In the genomic region with DNA sequence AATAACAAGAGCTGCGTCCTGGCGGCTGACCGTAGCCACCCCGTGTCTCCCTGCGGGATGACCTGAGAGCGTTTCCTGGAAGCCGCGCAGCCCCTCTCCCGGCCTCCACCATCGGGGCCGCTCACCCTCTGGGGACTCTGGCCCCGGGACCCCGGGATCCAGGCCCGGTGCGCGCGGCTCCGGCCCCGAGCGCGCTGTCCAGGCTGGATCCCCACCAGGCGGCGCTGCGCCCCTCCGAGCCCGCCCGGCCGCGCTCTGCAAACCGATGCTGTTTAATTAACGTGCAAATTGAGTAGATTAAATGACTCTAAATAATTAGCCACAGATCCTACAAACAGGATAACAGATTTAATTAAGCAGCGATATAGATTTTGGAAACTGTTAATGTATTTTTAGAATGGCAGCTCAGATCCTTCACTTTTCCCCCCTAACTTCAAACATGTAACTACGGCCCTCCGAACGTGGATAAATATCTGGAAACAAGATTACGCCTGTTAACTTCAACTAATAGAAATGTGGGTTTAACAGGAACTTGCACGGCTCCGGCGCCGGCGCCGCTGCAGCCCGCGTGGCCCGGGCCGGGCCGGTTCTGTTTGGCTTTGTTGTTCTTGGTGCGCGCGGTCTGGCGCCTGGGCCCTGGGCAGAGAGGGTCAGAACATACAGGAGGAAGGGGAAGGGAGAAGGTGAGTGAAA, we compare ENCODE assay signal across 8 cellular contexts. TPM values are rescaled to one million over a fixed set of nuclear protein-coding genes. Genes with fewer than 3 reads are reported as not detected.
DNase-seq lines count a peak whose midpoint lies in the region; ATAC-seq, FAIRE-seq and TF ChIP-seq lines count a peak whose summit lies in the region.

No MANE protein-coding gene starts in this region.

- H3K9me2 ChIP-seq in Loucy (replicated peaks; ENCODE audit: low read depth, low read length): no peaks in the 10 kb centered on the region

- no peak overlapping the region for H2AFZ ChIP-seq in Loucy (ENCODE audit: low read length)

- H3K4me2 ChIP-seq in Loucy (ENCODE audit: low read depth, low read length, poor library complexity, severe bottlenecking): no peak overlapping the region

- H3K27me3 ChIP-seq in Loucy (ENCODE audit: insufficient read depth, low read length, poor library complexity, severe bottlenecking): no peaks in the 10 kb centered on the region

- no peaks in the 10 kb centered on the region for H3K36me3 ChIP-seq in Loucy (ENCODE audit: insufficient read depth, low read length)

- H3K4me3 ChIP-seq in Loucy (ENCODE audit: low read length, poor library complexity, severe bottlenecking): no peak overlapping the region

- H3K9me3 ChIP-seq in Loucy (ENCODE audit: insufficient read depth, low read depth, low read length): no peaks in the 10 kb centered on the region

- H4K20me1 ChIP-seq in Loucy (ENCODE audit: insufficient read depth, low read length, poor library complexity, severe bottlenecking): no peaks in the 10 kb centered on the region

- H3F3A ChIP-seq in Loucy (ENCODE audit: low read depth): no peaks in the 10 kb centered on the region

- H3K4me1 ChIP-seq in Loucy (ENCODE audit: insufficient read depth, low read length, poor library complexity, severe bottlenecking): no peaks in the 10 kb centered on the region

- intact Hi-C loops in left ventricle myocardium superior (cut with micrococcal nuclease): no loop called here

- peak; percentile 86 for TF ChIP-seq CTCF in C4-2B (conservative IDR thresholded peaks at IDR 0.05)
- TF ChIP-seq CTCF in Loucy (conservative IDR thresholded peaks at IDR 0.05; ENCODE audit: low read length): 0 out of 2 replicates have a peak, but pooled peaks have one; percentile 18

- H3K79me2 ChIP-seq in Loucy (ENCODE audit: insufficient read depth, low read length): no peaks in the 10 kb centered on the region

- no peak overlapping the region for H3K27ac ChIP-seq in C4-2B

- no peak for FAIRE-seq in GM19239 (lab: Jason Lieb, UNC)

- DNase-seq in activated gamma-delta T cell treated with anti-CD3 and anti-CD28 coated beads, Interleukin-2, amount 50 U/mL, for 16 hours (ENCODE audit: low read depth): peak; percentile 30
- DNase-seq in left ventricle myocardium superior (peak; percentile 52), GM19239 (ENCODE audit: insufficient read length, low spot score) (no peak)
- DNase-seq in stimulated activated CD4-positive, alpha-beta T cell treated with anti-CD3 and anti-CD28 coated beads, TNF-alpha, amount 100 ng/mL, for 24 hours (ENCODE audit: low read depth in 3 of 3): peak; percentile 12 to 48 (median 12)

- ATAC-seq in left ventricle myocardium superior: peak; percentile 33
- no peak for ATAC-seq in HG03457 (IDR thresholded peaks at IDR 0.05; ENCODE audit: unreplicated experiment)
- no peak for ATAC-seq in HG03097 (IDR thresholded peaks at IDR 0.05; ENCODE audit: low FRiP score, unreplicated experiment)

- H3K9ac ChIP-seq in Loucy (ENCODE audit: low read depth, low read length, poor library complexity, severe bottlenecking): no peak overlapping the region

RNA-seq across cellular contexts. Expression of gene UNCX, which starts 7.1 kb away (rescaled TPM):
- total RNA-seq in left ventricle myocardium superior: not detected
